Comparison of ENCODE assay signal across 12 cellular contexts in the genomic region with DNA sequence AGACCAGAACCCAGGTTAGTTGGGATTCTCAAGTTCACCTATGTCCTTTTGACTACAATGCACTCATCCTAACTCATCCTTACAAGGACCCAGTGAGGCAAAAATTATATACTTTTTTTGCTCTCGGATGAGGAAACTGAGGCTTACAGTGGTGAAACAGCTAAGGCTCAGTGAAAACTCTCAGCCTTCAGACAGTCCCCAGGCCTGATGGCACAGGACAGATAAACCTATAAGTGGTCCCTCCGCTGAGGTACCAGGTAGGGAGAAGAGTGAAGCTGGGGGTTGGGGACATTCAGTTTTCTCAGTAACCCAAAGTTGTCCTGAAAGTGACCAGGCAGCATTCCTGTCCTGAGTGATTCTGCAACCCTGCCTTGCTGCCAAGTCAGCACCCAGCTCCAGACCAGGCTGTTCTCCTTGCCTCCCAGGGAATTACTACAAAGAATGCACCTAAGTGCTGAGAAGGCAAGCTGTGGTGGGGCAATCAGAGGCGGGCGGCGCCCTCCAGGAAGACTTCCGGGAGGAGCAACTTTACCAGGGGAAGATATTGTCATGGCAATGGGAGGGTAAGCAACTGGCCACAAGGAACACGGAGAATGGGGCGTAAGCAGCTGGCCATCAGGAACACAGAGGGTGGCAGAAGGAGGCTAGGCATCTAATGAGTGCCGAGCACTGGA. TPM values are rescaled to one million over a fixed set of nuclear protein-coding genes. Genes with fewer than 3 reads are reported as not detected.
DNase-seq lines count a peak whose midpoint lies in the region; ATAC-seq and TF ChIP-seq lines count a peak whose summit lies in the region.
"Had no signal": no experiment of that assay in that cellular context is flagged by ENCODE, and none has a peak within 500 bp of the region (broad histone marks: within the 10 kb centered on the region; RNA-seq: fewer than 3 reads in every experiment).

No MANE protein-coding gene starts in this region.

- peak overlapping the region; percentile 82 for H3K27ac ChIP-seq in left ventricle myocardium inferior (replicated peaks)
- peak overlapping the region; percentile 23 to 76 for H3K27ac ChIP-seq in coronary artery
- peak overlapping the region; percentile 4 for H3K27ac ChIP-seq in mesendoderm (ENCODE audit: low read depth, low read length)
- peak overlapping the region; percentile 87 for H3K27ac ChIP-seq in vagina

- DNase-seq in left ventricle myocardium inferior: no peak
- no peak for DNase-seq in left ventricle myocardium superior
- DNase-seq in coronary artery (ENCODE audit: low spot score): no peak
- DNase-seq in mesendoderm: peak; percentile 94
- no peak for DNase-seq in vagina (ENCODE audit: extremely low spot score in 2 of 2)
- no peak for DNase-seq in SHP77 (lab: John Stamatoyannopoulos, UW)
- DNase-seq in natural killer cell treated with Interleukin-12 subunit alpha and Interleukin-12 subunit beta and Interleukin-15 and Interleukin-18, amount 100 ng/mL, for 72 hours (ENCODE audit: low spot score): no peak
- DNase-seq: activated CD4-positive, alpha-beta memory T cell treated with anti-CD3 and anti-CD28 coated beads, Interleukin-2, amount 10 ng/mL, durations not matched to agents 7 days and 5 days had no signal

- no peak overlapping the region for H2BK5ac ChIP-seq in mesendoderm (ENCODE audit: low read length)

- peaks cover 14 to 15% of the 10 kb centered on the region in 2 donors for H3K27me3 Mint-ChIP-seq in natural killer cell treated with Interleukin-12 subunit alpha and Interleukin-12 subunit beta and Interleukin-15 and Interleukin-18, amount 100 ng/mL, for 72 hours

- H4K5ac ChIP-seq in mesendoderm (ENCODE audit: low read length): no peak overlapping the region

- no peak overlapping the region for H3K18ac ChIP-seq in mesendoderm (ENCODE audit: low read length)

- no peaks in the 10 kb centered on the region for H3K9me3 Mint-ChIP-seq in natural killer cell treated with Interleukin-12 subunit alpha and Interleukin-12 subunit beta and Interleukin-15 and Interleukin-18, amount 100 ng/mL, for 72 hours
- H3K9me3 Mint-ChIP-seq: activated CD4-positive, alpha-beta memory T cell treated with anti-CD3 and anti-CD28 coated beads, Interleukin-2, amount 10 ng/mL, durations not matched to agents 7 days and 5 days; stimulated activated naive CD8-positive, alpha-beta T cell treated with anti-CD3 and anti-CD28 coated beads, Interleukin-15, Interleukin-2, amounts not matched to agents 100 ng/mL and 50 ng/mL, for 24 hours had no signal

- H3K4me3 Mint-ChIP-seq in natural killer cell treated with Interleukin-12 subunit alpha and Interleukin-12 subunit beta and Interleukin-15 and Interleukin-18, amount 100 ng/mL, for 72 hours: no peak overlapping the region
- H3K4me3 Mint-ChIP-seq: activated CD4-positive, alpha-beta memory T cell treated with anti-CD3 and anti-CD28 coated beads, Interleukin-2, amount 10 ng/mL, durations not matched to agents 7 days and 5 days; stimulated activated naive CD8-positive, alpha-beta T cell treated with anti-CD3 and anti-CD28 coated beads, Interleukin-15, Interleukin-2, amounts not matched to agents 100 ng/mL and 50 ng/mL, for 24 hours had no signal

- no peak overlapping the region for H3K9ac ChIP-seq in mesendoderm (ENCODE audit: low read length)

- H3K27me3 ChIP-seq in left ventricle myocardium inferior (ENCODE audit: low read depth): no peaks in the 10 kb centered on the region
- no peaks in the 10 kb centered on the region for H3K27me3 ChIP-seq in mesendoderm (ENCODE audit: insufficient read depth, low read length, poor library complexity)
- no peaks in the 10 kb centered on the region for H3K27me3 ChIP-seq in vagina

- TF ChIP-seq POLR2A in vagina (IDR thresholded peaks at IDR 0.05): no peak

- TF ChIP-seq CTCF in left ventricle myocardium inferior (IDR thresholded peaks at IDR 0.05; ENCODE audit: borderline replicate concordance) (no peak), coronary artery (IDR thresholded peaks at IDR 0.05) (no peak), vagina (IDR thresholded peaks at IDR 0.05) (no peak)

- peak overlapping the region; percentile 20 for H3K4me3 ChIP-seq in left ventricle myocardium inferior
- H3K4me3 ChIP-seq in coronary artery: peak overlapping the region; percentile 29
- no peak overlapping the region for H3K4me3 ChIP-seq in mesendoderm (ENCODE audit: low read length)
- H3K4me3 ChIP-seq in vagina: no peak overlapping the region

- ATAC-seq in left ventricle myocardium superior: no peak
- no peak for ATAC-seq in GM21576 (IDR thresholded peaks at IDR 0.05; ENCODE audit: unreplicated experiment)
- ATAC-seq in natural killer cell treated with Interleukin-12 subunit alpha and Interleukin-12 subunit beta and Interleukin-15 and Interleukin-18, amount 100 ng/mL, for 72 hours: no peak
- ATAC-seq: left lobe of liver, SK-N-SH treated with all-trans-retinoic acid at 6 μM for 48 hours had no signal

- H2BK120ac ChIP-seq in mesendoderm (ENCODE audit: low read depth, low read length): no peak overlapping the region

- H3K4me1 Mint-ChIP-seq in natural killer cell treated with Interleukin-12 subunit alpha and Interleukin-12 subunit beta and Interleukin-15 and Interleukin-18, amount 100 ng/mL, for 72 hours (ENCODE audit: low read depth in 2 of 2): peaks cover 3% of the 10 kb centered on the region in 2 donors

- H3K36me3 Mint-ChIP-seq in natural killer cell treated with Interleukin-12 subunit alpha and Interleukin-12 subunit beta and Interleukin-15 and Interleukin-18, amount 100 ng/mL, for 72 hours: no peaks in the 10 kb centered on the region

- H3K23ac ChIP-seq in mesendoderm (ENCODE audit: low read length): no peak overlapping the region

- intact Hi-C loops in left ventricle myocardium inferior (cut with micrococcal nuclease) (no loop called here), left ventricle myocardium superior (cut with micrococcal nuclease) (no loop called here), vagina (cut with DNase I) (no loop called here)

- H3K9me3 ChIP-seq in left ventricle myocardium inferior (replicated peaks) (no peaks in the 10 kb centered on the region), vagina (no peaks in the 10 kb centered on the region)

- no peak overlapping the region for H3K27ac Mint-ChIP-seq in natural killer cell treated with Interleukin-12 subunit alpha and Interleukin-12 subunit beta and Interleukin-15 and Interleukin-18, amount 100 ng/mL, for 72 hours
- H3K27ac Mint-ChIP-seq: activated CD4-positive, alpha-beta memory T cell treated with anti-CD3 and anti-CD28 coated beads, Interleukin-2, amount 10 ng/mL, durations not matched to agents 7 days and 5 days; stimulated activated naive CD8-positive, alpha-beta T cell treated with anti-CD3 and anti-CD28 coated beads, Interleukin-15, Interleukin-2, amounts not matched to agents 100 ng/mL and 50 ng/mL, for 24 hours had no signal

- no CpG with 5 or more reads among the region's 9 CpGs for WGBS in mesendoderm (ENCODE audit: extremely low coverage, insufficient coverage, low lambda C conversion rate)

- H3K79me1 ChIP-seq in mesendoderm (ENCODE audit: low read length): peaks cover 1% of the 10 kb centered on the region

- no peak overlapping the region for H4K8ac ChIP-seq in mesendoderm (ENCODE audit: low read depth, low read length)

- peak overlapping the region; percentile 25 for H3K56ac ChIP-seq in mesendoderm (ENCODE audit: low read length)

- H2AK5ac ChIP-seq in mesendoderm (ENCODE audit: low read length): no peak overlapping the region

- H3K4ac ChIP-seq in mesendoderm (ENCODE audit: low read depth, low read length): no peak overlapping the region

- peaks cover 83% of the 10 kb centered on the region for H3K4me1 ChIP-seq in left ventricle myocardium inferior
- peaks cover 42% of the 10 kb centered on the region for H3K4me1 ChIP-seq in mesendoderm (ENCODE audit: control insufficient read depth, low read depth, low read length)
- H3K4me1 ChIP-seq in vagina: peaks cover 64% of the 10 kb centered on the region

- H3K36me3 ChIP-seq in left ventricle myocardium inferior: peaks cover 13% of the 10 kb centered on the region
- no peaks in the 10 kb centered on the region for H3K36me3 ChIP-seq in mesendoderm (ENCODE audit: control insufficient read depth, insufficient read depth, low read length)
- peaks cover 0 to 21% of the 10 kb centered on the region in 2 donors for H3K36me3 ChIP-seq in vagina

- H2BK15ac ChIP-seq in mesendoderm (replicated peaks; ENCODE audit: low read depth): no peak overlapping the region

- H3K4me2 ChIP-seq in mesendoderm (ENCODE audit: low read length): no peak overlapping the region

- H3K79me2 ChIP-seq in mesendoderm (ENCODE audit: control insufficient read depth, insufficient read depth, low read length): peaks cover 20% of the 10 kb centered on the region

RNA-seq across cellular contexts. Expression of a gene that starts 4.6 kb away (rescaled TPM):
- 30.2 TPM for total RNA-seq in left ventricle myocardium inferior
- total RNA-seq in left ventricle myocardium superior: 49.6 TPM
- 26.2 TPM for polyA plus RNA-seq in mesendoderm (2013, experiment 1 of 2)
- polyA plus RNA-seq in mesendoderm (2013, experiment 2 of 2): 28.4 TPM
- total RNA-seq in vagina: 64.3 TPM
- total RNA-seq in natural killer cell treated with Interleukin-12 subunit alpha and Interleukin-12 subunit beta and Interleukin-15 and Interleukin-18, amount 100 ng/mL, for 72 hours: not detected
- total RNA-seq: activated CD4-positive, alpha-beta memory T cell treated with anti-CD3 and anti-CD28 coated beads, Interleukin-2, amount 10 ng/mL, durations not matched to agents 7 days and 5 days had no signal

RNA-seq across cellular contexts. Expression of a gene that starts 14.6 kb away (rescaled TPM):
- total RNA-seq in left ventricle myocardium inferior (35.7 TPM), left ventricle myocardium superior (27.4 TPM), vagina (13.0 TPM)
- 20.9 TPM for polyA plus RNA-seq in mesendoderm (2013, experiment 1 of 2)
- polyA plus RNA-seq in mesendoderm (2013, experiment 2 of 2): 21.5 TPM
- total RNA-seq in natural killer cell treated with Interleukin-12 subunit alpha and Interleukin-12 subunit beta and Interleukin-15 and Interleukin-18, amount 100 ng/mL, for 72 hours: under 1 TPM; 0.28 to 0.55 TPM
- total RNA-seq: activated CD4-positive, alpha-beta memory T cell treated with anti-CD3 and anti-CD28 coated beads, Interleukin-2, amount 10 ng/mL, durations not matched to agents 7 days and 5 days had no signal

RNA-seq across cellular contexts. Expression of a gene that starts 47.8 kb away (rescaled TPM):
- total RNA-seq in left ventricle myocardium inferior (0.27 TPM), left ventricle myocardium superior (0.37 TPM), vagina (7.4 TPM)
- 9.8 TPM for polyA plus RNA-seq in mesendoderm (2013, experiment 1 of 2)
- polyA plus RNA-seq in mesendoderm (2013, experiment 2 of 2): 9.7 TPM
- total RNA-seq in natural killer cell treated with Interleukin-12 subunit alpha and Interleukin-12 subunit beta and Interleukin-15 and Interleukin-18, amount 100 ng/mL, for 72 hours: not detected

Comparison
In these comparisons a context has a peak if more than half of its experiments do, and no peak if none do; other contexts are left out.
1. H3K27ac ChIP-seq: peak in every context shown above with its lines; median percentile 87 in vagina; 82 in left ventricle myocardium inferior; 50 in coronary artery; 4 in mesendoderm.
2. H3K4me3 ChIP-seq: peak in left ventricle myocardium inferior (single experiment) and coronary artery (single experiment); none in mesendoderm (single experiment) and vagina (0 of 2).
3. RNA of a gene that starts 4.6 kb away (total RNA-seq): 64.3 TPM in vagina (single experiment), 49.6 TPM in left ventricle myocardium superior (single experiment) and 30.2 TPM in left ventricle myocardium inferior (single experiment); not detected in natural killer cell treated with Interleukin-12 subunit alpha and Interleukin-12 subunit beta and Interleukin-15 and Interleukin-18, amount 100 ng/mL, for 72 hours; every median in the first group is over 10 times any median in the second.